In the genomic region with DNA sequence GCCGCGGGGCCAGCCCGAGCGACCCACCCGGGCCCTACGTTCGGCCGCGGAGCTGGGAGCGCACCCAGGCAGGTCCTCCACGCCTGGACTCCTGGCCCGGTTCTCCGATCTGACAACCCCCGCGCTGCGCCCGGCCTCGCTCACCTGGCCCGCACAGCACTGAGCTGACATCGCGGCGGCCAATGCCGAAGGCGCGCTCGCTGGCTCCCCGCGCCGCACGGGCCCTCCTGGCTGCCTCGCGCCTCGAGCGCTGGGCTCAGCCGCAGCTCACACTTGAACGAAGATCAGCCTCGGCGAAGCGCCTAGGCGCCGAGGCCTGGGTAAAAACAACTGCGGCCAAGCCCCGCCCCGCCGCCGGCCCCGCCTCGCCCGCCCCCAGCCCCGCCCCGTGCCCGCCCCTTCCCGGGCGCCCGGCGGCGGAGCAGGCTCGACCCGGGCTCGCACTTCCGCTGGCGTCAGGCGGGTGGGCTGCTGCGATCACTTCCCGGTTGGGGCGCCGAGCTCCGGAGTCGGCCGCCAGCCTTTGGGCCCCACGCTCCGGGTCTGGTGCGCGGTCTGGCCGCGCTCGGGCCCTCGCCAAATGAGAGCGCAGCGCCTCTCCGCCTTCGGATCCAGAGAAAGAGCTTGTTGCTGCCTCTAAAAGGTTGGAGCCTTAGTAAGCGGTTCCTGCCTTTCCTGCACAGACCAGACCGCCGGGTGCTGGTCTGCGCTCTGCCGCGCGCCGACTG, we compare ENCODE assay signal across 7 cellular contexts. TPM values are rescaled to one million over a fixed set of nuclear protein-coding genes. Genes with fewer than 3 reads are reported as not detected.
DNase-seq lines count a peak whose midpoint lies in the region; FAIRE-seq and TF ChIP-seq lines count a peak whose summit lies in the region.

SERINC5 (minus strand) TSS at position 297 of the 728 bp plus-strand sequence; CDS start at position 171, 126 bp downstream.

- no peak for FAIRE-seq in kidney (lab: Jason Lieb, UNC)

- H3K9ac ChIP-seq in kidney (ENCODE audit: low read length in 2 of 2), result peak within 1 kb of the TSS; percentile 93 to 98

- H3K27ac ChIP-seq in kidney (ENCODE audit: low read depth in 2 of 2, low read length in 2 of 2), result peak within 1 kb of the TSS; percentile 94 to 99

- peaks cover 9 to 12% of the 10 kb centered on the region in 2 donors for H3K4me1 ChIP-seq in kidney (ENCODE audit: control insufficient read depth in 1 of 2, insufficient read depth in 1 of 2, low read depth in 1 of 2, low read length in 2 of 2)

- H3K4me3 ChIP-seq in HFF-Myc (replicated peaks; ENCODE audit: low read depth, low read length) (peak within 1 kb of the TSS; percentile 65), NB4 (ENCODE audit: low read depth, low read length) (peak within 1 kb of the TSS; percentile 74), kidney (ENCODE audit: low read length in 2 of 2) (peak within 1 kb of the TSS; percentile 89 to 93)

- TF ChIP-seq POLR2A in NB4 (IDR thresholded peaks at IDR 0.05; ENCODE audit: extremely low read depth, insufficient read length), result peak; percentile 97

- no peak for TF ChIP-seq CTCF in GM13977 (IDR thresholded peaks at IDR 0.05; ENCODE audit: extremely low read depth, insufficient read depth, missing control alignments)
- TF ChIP-seq CTCF in HFF-Myc (IDR thresholded peaks at IDR 0.05; ENCODE audit: low read depth, low read length, missing control alignments), result no peak
- TF ChIP-seq CTCF in NB4 (IDR thresholded peaks at IDR 0.05; ENCODE audit: low read depth, low read length), result no peak
- TF ChIP-seq CTCF in kidney (IDR thresholded peaks at IDR 0.05; ENCODE audit: borderline replicate concordance, extremely low read depth, insufficient read depth), result no peak

- no peaks in the 10 kb centered on the region for H3K9me3 ChIP-seq in kidney (ENCODE audit: control insufficient read depth in 1 of 2, low read length in 2 of 2)

- DNase-seq in GM13977 (ENCODE audit: low spot score), result peak; percentile 96
- no peak for DNase-seq in HFF-Myc (ENCODE audit: extremely low read depth, low read depth)
- peak; percentile 89 for DNase-seq in NB4 (ENCODE audit: low read depth)
- peak; percentile 66 for DNase-seq in activated CD4-positive, CD25-positive, alpha-beta regulatory T cell treated with anti-CD3 and anti-CD28 coated beads, Interleukin-2, amount 50 U/mL, for 16 hours (ENCODE audit: low read depth, low spot score)
- DNase-seq in central memory CD4-positive, alpha-beta T cell, result peak; percentile 83
- DNase-seq in kidney, result peak; percentile 96
- peak; percentile 74 to 76 for DNase-seq in stimulated activated CD4-positive, alpha-beta T cell treated with anti-CD3 and anti-CD28 coated beads, Interleukin-15, amount 100 ng/mL, for 1 hour (ENCODE audit: low read depth in 1 of 2, low spot score in 1 of 2)

- in situ Hi-C loops in GM13977 (cut with MboI; ENCODE audit: low pct_unique_long_range_greater_than_20kb, low sequenced_read_pairs, unreplicated experiment), result no loop called here

- no peaks in the 10 kb centered on the region for H3K36me3 ChIP-seq in kidney (ENCODE audit: control insufficient read depth in 1 of 2, insufficient read depth in 2 of 2, low read length in 2 of 2)

- intact Hi-C loops in kidney (cut with DNase I), result no loop called here

RNA-seq across cellular contexts. Expression of gene SERINC5, which starts in this region (rescaled TPM):
- total RNA-seq in kidney, result 23.8 TPM
- polyA plus RNA-seq in kidney (ENCODE audit: insufficient read depth, low read depth, low replicate concordance), result 3.9 TPM
